ENCODE assay signal across 9 cellular contexts in genomic region chr1:148526587-148526986, GRCh38. TPM values are rescaled to one million over a fixed set of nuclear protein-coding genes. Genes with fewer than 3 reads are reported as not detected.
"Had no signal": no experiment of that assay in that cellular context is flagged by ENCODE, and none has a peak within 500 bp of the region (broad histone marks: within the 10 kb centered on the region; RNA-seq: fewer than 3 reads in every experiment).

No MANE protein-coding gene starts in this region.

RNA-seq across cellular contexts. Expression of gene PPIAL4G, which starts 43.5 kb away (rescaled TPM):
- total RNA-seq: LHCN-M2, MCF 10A, NCI-H460, OCI-LY7, PC-9, Right ventricle myocardium inferior, RPMI7951, SJCRH30, SK-MEL-5 had no signal
